ENCODE assay signal across 9 cellular contexts in genomic region chr19:10976200-10976892, GRCh38. TPM values are rescaled to one million over a fixed set of nuclear protein-coding genes. Genes with fewer than 3 reads are reported as not detected.
DNase-seq lines count a peak whose midpoint lies in the region; ATAC-seq and TF ChIP-seq lines count a peak whose summit lies in the region.
"Had no signal": no experiment of that assay in that cellular context is flagged by ENCODE, and none has a peak within 500 bp of the region (broad histone marks: within the 10 kb centered on the region; RNA-seq: fewer than 3 reads in every experiment).

No MANE protein-coding gene starts in this region.

- no peak overlapping the region for H3K4ac ChIP-seq in neuronal stem cell (ENCODE audit: low read length)

- H3K36me3 Mint-ChIP-seq in type B pancreatic cell, result peaks cover 15% of the 10 kb centered on the region

- DNase-seq in neuronal stem cell (ENCODE audit: low spot score) (no peak), type B pancreatic cell (ENCODE audit: extremely low spot score, unreplicated experiment) (no peak), substantia nigra (lab: John Stamatoyannopoulos, UW) (no peak), H4 (ENCODE audit: low spot score) (no peak)
- DNase-seq: activated CD4-positive, alpha-beta T cell treated with anti-CD3 and anti-CD28 coated beads for 48 hours; activated naive CD4-positive, alpha-beta T cell treated with anti-CD3 and anti-CD28 coated beads, Interleukin-2, amount 10 ng/mL, durations not matched to agents 7 days and 5 days had no signal

- H3K4me1 ChIP-seq in gastroesophageal sphincter (peaks cover 0 to 60% (median 24%) of the 10 kb centered on the region in 3 donors), neuronal stem cell (ENCODE audit: control insufficient read depth in 2 of 2, insufficient read depth in 1 of 2, low read depth in 1 of 2, low read length in 2 of 2) (peaks cover 0 to 2% of the 10 kb centered on the region in 2 donors)

- no peaks in the 10 kb centered on the region for H3K27me3 Mint-ChIP-seq in type B pancreatic cell
- H3K27me3 Mint-ChIP-seq: activated naive CD4-positive, alpha-beta T cell treated with anti-CD3 and anti-CD28 coated beads, Interleukin-2, amount 10 ng/mL, durations not matched to agents 7 days and 5 days had no signal

- TF ChIP-seq EP300 in gastroesophageal sphincter (IDR thresholded peaks at IDR 0.05), result no peak

- peaks cover 13% of the 10 kb centered on the region for H3K79me1 ChIP-seq in neuronal stem cell (ENCODE audit: low read depth, low read length)

- peaks cover 25% of the 10 kb centered on the region for H3K4me1 Mint-ChIP-seq in type B pancreatic cell (ENCODE audit: unreplicated experiment)

- 57 to 81% methylated on average over 7 to 11 of the region's 18 CpGs for WGBS in gastroesophageal sphincter (ENCODE audit: low coverage in 1 of 2), 2 donors
- no CpG with 5 or more reads among the region's 18 CpGs for WGBS in neuronal stem cell (ENCODE audit: extremely low coverage in 2 of 2, insufficient read length in 2 of 2, insufficient replicate concordance in 1 of 2), 2 donors

- H2BK12ac ChIP-seq in neuronal stem cell (ENCODE audit: low read length), result no peak overlapping the region

- H3K4me2 ChIP-seq in neuronal stem cell (ENCODE audit: insufficient read depth, low read length, poor library complexity, severe bottlenecking), result no peak overlapping the region

- no peak overlapping the region for H2BK15ac ChIP-seq in neuronal stem cell (ENCODE audit: low read length)

- peak overlapping the region; percentile 91 for H3K14ac ChIP-seq in neuronal stem cell (ENCODE audit: low read length)

- no peak overlapping the region for H2BK5ac ChIP-seq in neuronal stem cell (ENCODE audit: low read length)

- H3K9me3 Mint-ChIP-seq in type B pancreatic cell, result no peaks in the 10 kb centered on the region
- H3K9me3 Mint-ChIP-seq: activated naive CD4-positive, alpha-beta T cell treated with anti-CD3 and anti-CD28 coated beads, Interleukin-2, amount 10 ng/mL, durations not matched to agents 7 days and 5 days had no signal

- no peak overlapping the region for H4K91ac ChIP-seq in neuronal stem cell (ENCODE audit: low read depth, low read length, poor library complexity)

- no peak for TF ChIP-seq POLR2A in gastroesophageal sphincter (IDR thresholded peaks at IDR 0.05)

- H3K27me3 ChIP-seq in gastroesophageal sphincter (no peaks in the 10 kb centered on the region), neuronal stem cell (ENCODE audit: control insufficient read depth in 3 of 3, insufficient read depth in 3 of 3, low read depth in 1 of 3, low read length in 3 of 3) (no peaks in the 10 kb centered on the region)

- TF ChIP-seq CTCF in gastroesophageal sphincter (IDR thresholded peaks at IDR 0.05) (no peak), type B pancreatic cell (conservative IDR thresholded peaks at IDR 0.05) (no peak)

- H3K4me3 ChIP-seq in gastroesophageal sphincter (peak overlapping the region in 1 of 2 donors; percentile 25), neuronal stem cell (ENCODE audit: low read length in 2 of 2) (no peak overlapping the region)

- no peak overlapping the region for H4K8ac ChIP-seq in neuronal stem cell (ENCODE audit: low read depth, low read length)

- no peak overlapping the region for H2AK5ac ChIP-seq in neuronal stem cell (ENCODE audit: low read depth, low read length)

- no peak overlapping the region for H2BK120ac ChIP-seq in neuronal stem cell (ENCODE audit: low read depth, low read length)

- H3K4me3 Mint-ChIP-seq in type B pancreatic cell, result no peak overlapping the region
- H3K4me3 Mint-ChIP-seq: activated naive CD4-positive, alpha-beta T cell treated with anti-CD3 and anti-CD28 coated beads, Interleukin-2, amount 10 ng/mL, durations not matched to agents 7 days and 5 days had no signal

- ATAC-seq in SK-N-SH treated with all-trans-retinoic acid at 6 μM for 48 hours (peak; percentile 15; the same call in 1 of the 3 replicates), gastroesophageal sphincter (peak; percentile 42), HG02798 (IDR thresholded peaks at IDR 0.05; ENCODE audit: poor library complexity, unreplicated experiment) (no peak)

- peak overlapping the region; percentile 79 for H3K27ac Mint-ChIP-seq in type B pancreatic cell
- H3K27ac Mint-ChIP-seq: activated naive CD4-positive, alpha-beta T cell treated with anti-CD3 and anti-CD28 coated beads, Interleukin-2, amount 10 ng/mL, durations not matched to agents 7 days and 5 days had no signal

- H3K18ac ChIP-seq in neuronal stem cell (ENCODE audit: low read length), result no peak overlapping the region

- H2AFZ ChIP-seq in neuronal stem cell (ENCODE audit: low read length), result no peak overlapping the region

- peak overlapping the region; percentile 24 for H3K9ac ChIP-seq in neuronal stem cell (ENCODE audit: low read depth, low read length, poor library complexity)

- peak overlapping the region; percentile 12 to 82 (median 76) for H3K27ac ChIP-seq in gastroesophageal sphincter
- no peak overlapping the region for H3K27ac ChIP-seq in neuronal stem cell (replicated peaks; ENCODE audit: low read length)
- no peak overlapping the region for H3K27ac ChIP-seq in substantia nigra (ENCODE audit: low read depth, low read length, poor library complexity, severe bottlenecking)

- H3K9me3 ChIP-seq in gastroesophageal sphincter (no peaks in the 10 kb centered on the region), neuronal stem cell (replicated peaks in 1 of 2; ENCODE audit: control insufficient read depth in 2 of 2, insufficient read depth in 1 of 2, low read depth in 1 of 2, low read length in 2 of 2) (peaks cover 2 to 23% of the 10 kb centered on the region in 2 donors)

- H3K23ac ChIP-seq in neuronal stem cell (ENCODE audit: low read depth, low read length, poor library complexity), result no peak overlapping the region

- no peaks in the 10 kb centered on the region for H3K36me3 ChIP-seq in gastroesophageal sphincter
- H3K36me3 ChIP-seq in neuronal stem cell (replicated peaks in 1 of 2; ENCODE audit: control insufficient read depth in 2 of 2, insufficient read depth in 2 of 2, low read length in 2 of 2), result peaks cover 15 to 71% of the 10 kb centered on the region in 2 donors

TF ChIP-seq in SK-N-SH treated with all-trans-retinoic acid at 6 μM for 48 hours, 23 proteins besides CTCF, POLR2A, EP300 and RAD21 (continues in another document):
- TF ChIP-seq ESRRG (CRISPR knock-in tag; IDR thresholded peaks at IDR 0.05) (no peak), RARB (CRISPR knock-in tag; IDR thresholded peaks at IDR 0.05) (no peak), POU6F1 (CRISPR knock-in tag; IDR thresholded peaks at IDR 0.05; ENCODE audit: borderline replicate concordance, low read depth) (no peak), ARNTL (CRISPR knock-in tag; IDR thresholded peaks at IDR 0.05; ENCODE audit: borderline replicate concordance, low read depth) (no peak), ZNF70 (CRISPR knock-in tag; IDR thresholded peaks at IDR 0.05) (no peak), SNAI2 (CRISPR knock-in tag; IDR thresholded peaks at IDR 0.05) (no peak), CREB5 (CRISPR knock-in tag; IDR thresholded peaks at IDR 0.05; ENCODE audit: low read depth) (no peak), ZC3H10 (CRISPR knock-in tag; IDR thresholded peaks at IDR 0.05) (no peak), ZNF8 (CRISPR knock-in tag; IDR thresholded peaks at IDR 0.05) (no peak), ISL1 (CRISPR knock-in tag; IDR thresholded peaks at IDR 0.05) (no peak), GLIS3 (CRISPR knock-in tag; IDR thresholded peaks at IDR 0.05) (no peak), ZNF565 (CRISPR knock-in tag; conservative IDR thresholded peaks at IDR 0.05; ENCODE audit: low read depth) (no peak), ZFP3 (CRISPR knock-in tag; IDR thresholded peaks at IDR 0.05) (no peak)

RNA-seq across cellular contexts. Expression of gene SMARCA4, which starts 15.5 kb away (rescaled TPM):
- total RNA-seq in gastroesophageal sphincter (10 to 100 TPM; 37.8 to 77.9 (median 51.1) TPM), type B pancreatic cell (ENCODE audit: low replicate concordance) (182 and 244 TPM in 2 replicates)
- polyA plus RNA-seq in neuronal stem cell (2013, experiment 1 of 2), result 168 TPM
- 160 TPM for polyA plus RNA-seq in neuronal stem cell (2013, experiment 2 of 2)
- total RNA-seq in H4 (2014; rRNA removed; shearing (Covaris generic)), result 47.2 and 57.9 TPM in 2 replicates

RNA-seq across cellular contexts. Expression of gene TIMM29, which starts 47.7 kb away (rescaled TPM):
- total RNA-seq in gastroesophageal sphincter (10 to 100 TPM; 37.6 to 51.1 (median 40.9) TPM), type B pancreatic cell (ENCODE audit: low replicate concordance) (31.8 and 33.7 TPM in 2 replicates)
- polyA plus RNA-seq in neuronal stem cell (2013, experiment 1 of 2), result 19.1 TPM
- polyA plus RNA-seq in neuronal stem cell (2013, experiment 2 of 2), result 19.4 TPM
- 11.2 and 23.5 TPM in 2 replicates for total RNA-seq in H4 (2014; rRNA removed; shearing (Covaris generic))

RNA-seq across cellular contexts. Expression of gene YIPF2, which starts 47.9 kb away (rescaled TPM):
- total RNA-seq in gastroesophageal sphincter (10 to 100 TPM; 25.5 to 47.8 (median 28.1) TPM), type B pancreatic cell (ENCODE audit: low replicate concordance) (58.5 and 124 TPM in 2 replicates)
- 28.4 TPM for polyA plus RNA-seq in neuronal stem cell (2013, experiment 1 of 2)
- polyA plus RNA-seq in neuronal stem cell (2013, experiment 2 of 2), result 27.5 TPM
- total RNA-seq in H4 (2014; rRNA removed; shearing (Covaris generic)), result 31.7 and 42.5 TPM in 2 replicates

Comparison
In these comparisons a context has a peak if more than half of its experiments do, and no peak if none do; other contexts are left out.
1. H3K27ac ChIP-seq: peak in gastroesophageal sphincter (4 of 4); none in neuronal stem cell (single experiment) and substantia nigra (single experiment).